Comparison of ENCODE assay signal across 15 cellular contexts in the genomic region with DNA sequence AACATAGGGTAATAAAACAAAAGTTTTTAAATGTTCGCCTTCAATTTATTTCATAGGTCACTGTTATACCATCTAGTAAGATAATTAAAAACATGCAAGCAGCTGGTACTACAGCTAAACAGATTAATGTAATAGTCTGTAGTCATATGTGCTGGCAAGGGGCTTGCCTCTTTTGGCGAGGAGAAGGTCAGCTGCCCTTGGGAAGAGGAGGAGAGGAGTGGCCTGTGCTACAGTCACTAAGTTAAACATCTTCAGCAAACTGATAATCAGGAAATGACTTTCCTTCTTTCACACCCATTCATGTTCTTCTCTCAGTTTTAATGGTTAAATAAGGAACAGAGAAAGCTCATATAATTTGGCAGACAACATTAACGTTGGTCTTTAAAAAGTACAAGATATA.
A peak's percentile ranks its signal among the peaks of the same experiment; 100 is the strongest.
DNase-seq lines count a peak whose midpoint lies in the region; ATAC-seq and TF ChIP-seq lines count a peak whose summit lies in the region.
"Had no signal": no experiment of that assay in that cellular context is flagged by ENCODE, and none has a peak within 500 bp of the region (broad histone marks: within the 10 kb centered on the region; RNA-seq: fewer than 3 reads in every experiment).

No MANE protein-coding gene starts in this region.

- no peak overlapping the region for H3K18ac ChIP-seq in IMR-90 (ENCODE audit: low read depth, low read length)

- dilution Hi-C loops in IMR-90 (cut with HindIII; ENCODE audit: low sequenced_read_pairs, unreplicated experiment) = loop anchor here (25.0 kb wide), 1 partner anchor 162 kb away; no protein-coding TSS in a partner anchor

- no peaks in the 10 kb centered on the region for H3K4me1 Mint-ChIP-seq in neural progenitor cell
- H3K4me1 Mint-ChIP-seq in naive thymus-derived CD8-positive, alpha-beta T cell = peaks cover 0 to 1% (median 0%) of the 10 kb centered on the region in 4 donors

- H3K9ac ChIP-seq in IMR-90 (ENCODE audit: low read depth, low read length) (no peak overlapping the region), neural progenitor cell (no peak overlapping the region)
- H3K9ac ChIP-seq: parathyroid adenoma had no signal

- H4K91ac ChIP-seq in IMR-90 (ENCODE audit: insufficient read depth, low read depth, low read length) = no peak overlapping the region

- TF ChIP-seq CTCF in GM12865 (IDR thresholded peaks at IDR 0.05; ENCODE audit: insufficient read depth, low read depth, low read length, missing control alignments) (no peak), IMR-90 (conservative IDR thresholded peaks at IDR 0.05; ENCODE audit: low read depth, low read length) (no peak), fibroblast of mammary gland (conservative IDR thresholded peaks at IDR 0.05; ENCODE audit: control insufficient read depth, insufficient read depth, low read depth, low read length) (no peak), GM13977 (IDR thresholded peaks at IDR 0.05; ENCODE audit: extremely low read depth, insufficient read depth, missing control alignments) (no peak), neural progenitor cell (IDR thresholded peaks at IDR 0.05) (no peak)

- no peak for TF ChIP-seq RAD21 in IMR-90 (IDR thresholded peaks at IDR 0.05; ENCODE audit: low read length)

- H3K4me3 Mint-ChIP-seq in neural progenitor cell = no peak overlapping the region
- H3K4me3 Mint-ChIP-seq in naive thymus-derived CD8-positive, alpha-beta T cell = no peak overlapping the region
- H3K4me3 Mint-ChIP-seq: endodermal cell had no signal

- H3K4me3 ChIP-seq in GM12865 (ENCODE audit: low read depth, low read length) = no peak overlapping the region
- no peak overlapping the region for H3K4me3 ChIP-seq in IMR-90 (ENCODE audit: insufficient read depth, low read depth, low read length)
- H3K4me3 ChIP-seq in fibroblast of mammary gland (ENCODE audit: control insufficient read depth, low read depth, low read length) = no peak overlapping the region
- H3K4me3 ChIP-seq in neural progenitor cell = no peak overlapping the region
- H3K4me3 ChIP-seq: SK-N-MC had no signal

- WGBS in IMR-90 (ENCODE audit: extremely low coverage in 2 of 2, insufficient read length in 1 of 2), 2 experiments = no CpG with 5 or more reads among the region's 3 CpGs

- DNase-seq in GM12865 (ENCODE audit: low read depth) (peak; percentile 5), IMR-90 (peak; percentile 6), fibroblast of mammary gland (ENCODE audit: low read depth) (peak; percentile 74), GM13977 (ENCODE audit: low spot score) (no peak), neural progenitor cell (ENCODE audit: low spot score) (no peak)
- no peak for DNase-seq in naive thymus-derived CD8-positive, alpha-beta T cell
- DNase-seq: activated naive CD4-positive, alpha-beta T cell treated with anti-CD3 and anti-CD28 coated beads, Interleukin-2, amount 50 U/mL, for 16 hours; endodermal cell; H7; islet precursor cell; NCI-H2081; stimulated activated CD4-positive, alpha-beta T cell treated with anti-CD3 and anti-CD28 coated beads, Interleukin-12 subunit alpha, Interleukin-12 subunit beta, amount 100 ng/mL, for 4 hours had no signal

- CTCF ChIA-PET in IMR-90 (lab: Yijun Ruan, JAX) = interaction anchor here (1.6 to 2.9 kb wide), 2 partner anchors 10 to 417 kb away, joined by 3 to 21 read pairs; no protein-coding TSS in a partner anchor

- H3K23ac ChIP-seq in IMR-90 (ENCODE audit: low read depth, low read length) = no peak overlapping the region

- H3K9me3 Mint-ChIP-seq in neural progenitor cell = no peaks in the 10 kb centered on the region
- H3K9me3 Mint-ChIP-seq in naive thymus-derived CD8-positive, alpha-beta T cell = no peaks in the 10 kb centered on the region
- H3K9me3 Mint-ChIP-seq: endodermal cell had no signal

- no peaks in the 10 kb centered on the region for H3K79me1 ChIP-seq in IMR-90 (ENCODE audit: low read depth in 1 of 2, low read length in 2 of 2)

- H3K9me3 ChIP-seq in IMR-90 (ENCODE audit: control insufficient read depth, insufficient read depth, low read length) (no peaks in the 10 kb centered on the region), neural progenitor cell (ENCODE audit: low read depth) (no peaks in the 10 kb centered on the region)

- POLR2A ChIA-PET in IMR-90 (lab: Charles Lee; ENCODE audit: unreplicated experiment) = no interaction called here
- POLR2A ChIA-PET in naive thymus-derived CD8-positive, alpha-beta T cell (lab: Charles Lee) = no interaction called here

- H3K56ac ChIP-seq in IMR-90 (ENCODE audit: extremely low read depth, insufficient read depth, low read length) = no peak overlapping the region

- BruUV-seq in IMR-90 (replicated peaks; lab: Mats Ljungman, UMichigan) = no TSS peak

- no peaks in the 10 kb centered on the region for H3K36me3 Mint-ChIP-seq in neural progenitor cell
- peaks cover 0 to 8% (median 3%) of the 10 kb centered on the region in 3 donors for H3K36me3 Mint-ChIP-seq in naive thymus-derived CD8-positive, alpha-beta T cell

- H2AFZ ChIP-seq in IMR-90 (replicated peaks; ENCODE audit: low read length, poor library complexity) = no peak overlapping the region
- H2AFZ ChIP-seq in neural progenitor cell (replicated peaks) = no peak overlapping the region
- H2AFZ ChIP-seq: parathyroid adenoma had no signal

- no peak overlapping the region for H3K14ac ChIP-seq in IMR-90 (replicated peaks; ENCODE audit: low read depth, low read length)

- no peak overlapping the region for H2BK20ac ChIP-seq in IMR-90 (ENCODE audit: low read depth, low read length)

- H2BK15ac ChIP-seq in IMR-90 (ENCODE audit: low read depth, low read length) = no peak overlapping the region

- H3K27ac ChIP-seq in IMR-90 (ENCODE audit: insufficient read depth, low read length) (no peak overlapping the region), neural progenitor cell (no peak overlapping the region)
- H3K27ac ChIP-seq: parathyroid adenoma, SK-N-MC had no signal

- H4K5ac ChIP-seq in IMR-90 (ENCODE audit: low read depth, low read length) = no peak overlapping the region

- H3K4ac ChIP-seq in IMR-90 (ENCODE audit: low read depth, low read length) = no peak overlapping the region

- no peaks in the 10 kb centered on the region for H3K9me1 ChIP-seq in IMR-90 (ENCODE audit: insufficient read depth, low read length)

- TF ChIP-seq POLR2A in IMR-90 (IDR thresholded peaks at IDR 0.05; ENCODE audit: low read depth, low read length) = no peak

- H3K79me2 ChIP-seq in neural progenitor cell (ENCODE audit: low read depth) = no peaks in the 10 kb centered on the region
- H3K79me2 ChIP-seq: parathyroid adenoma had no signal

- H3K36me3 ChIP-seq in IMR-90 (ENCODE audit: control insufficient read depth, insufficient read depth, low read length) (no peaks in the 10 kb centered on the region), neural progenitor cell (peaks cover 3% of the 10 kb centered on the region)

- no peak overlapping the region for H3K27ac Mint-ChIP-seq in neural progenitor cell
- H3K27ac Mint-ChIP-seq in naive thymus-derived CD8-positive, alpha-beta T cell = no peak overlapping the region
- H3K27ac Mint-ChIP-seq: endodermal cell had no signal

- intact Hi-C loops in IMR-90 (cut with micrococcal nuclease) = no loop called here

- no peaks in the 10 kb centered on the region for H3K27me3 ChIP-seq in IMR-90 (ENCODE audit: control insufficient read depth, insufficient read depth, low read length)
- no peaks in the 10 kb centered on the region for H3K27me3 ChIP-seq in neural progenitor cell

- no peak overlapping the region for H2AK5ac ChIP-seq in IMR-90 (ENCODE audit: low read depth, low read length)

- no peak overlapping the region for H2BK5ac ChIP-seq in IMR-90 (ENCODE audit: low read depth, low read length, poor library complexity, severe bottlenecking)

- H2AK9ac ChIP-seq in IMR-90 (replicated peaks; ENCODE audit: low read depth, low read length, poor library complexity) = no peak overlapping the region

- H3F3A ChIP-seq in neural progenitor cell (ENCODE audit: low read depth) = no peaks in the 10 kb centered on the region

- H3K4me1 ChIP-seq in IMR-90 (ENCODE audit: control insufficient read depth, insufficient read depth, low read length) (no peaks in the 10 kb centered on the region), neural progenitor cell (no peaks in the 10 kb centered on the region)
- H3K4me1 ChIP-seq: parathyroid adenoma had no signal

- H3K27me3 Mint-ChIP-seq in neural progenitor cell (ENCODE audit: insufficient read depth, low read depth) = no peaks in the 10 kb centered on the region
- H3K27me3 Mint-ChIP-seq in naive thymus-derived CD8-positive, alpha-beta T cell = no peaks in the 10 kb centered on the region

- H4K20me1 ChIP-seq in IMR-90 (ENCODE audit: insufficient read depth, low read length) (no peaks in the 10 kb centered on the region), neural progenitor cell (ENCODE audit: low read depth) (no peaks in the 10 kb centered on the region)

- H4K8ac ChIP-seq in IMR-90 (ENCODE audit: low read depth in 2 of 2, low read length in 2 of 2) = no peak overlapping the region

- in situ Hi-C loops in IMR-90 (cut with MboI; ENCODE audit: low sequenced_read_pairs) (no loop called here), GM13977 (cut with MboI; ENCODE audit: low pct_unique_long_range_greater_than_20kb, low sequenced_read_pairs, unreplicated experiment) (no loop called here)

- H3K4me2 ChIP-seq in IMR-90 (ENCODE audit: low read depth, low read length) (no peak overlapping the region), neural progenitor cell (no peak overlapping the region)

- peak; percentile 18 for ATAC-seq in GM19468 (IDR thresholded peaks at IDR 0.05; ENCODE audit: extremely low read depth, unreplicated experiment)
- peak; percentile 40; the same call in 1 of the 2 replicates for ATAC-seq in IMR-90 (ENCODE audit: low read depth)
- ATAC-seq in naive thymus-derived CD8-positive, alpha-beta T cell = no peak

- no peak overlapping the region for H2BK120ac ChIP-seq in IMR-90 (ENCODE audit: low read depth, low read length)

TF ChIP-seq in IMR-90, 13 proteins besides CTCF, POLR2A, EP300 and RAD21 (continues in another document):
- TF ChIP-seq CHD1 (IDR thresholded peaks at IDR 0.05; ENCODE audit: low read depth, low read length) (no peak), SMC3 (IDR thresholded peaks at IDR 0.05; ENCODE audit: low read depth, low read length) (no peak)
- TF ChIP-seq, protein P1, sequence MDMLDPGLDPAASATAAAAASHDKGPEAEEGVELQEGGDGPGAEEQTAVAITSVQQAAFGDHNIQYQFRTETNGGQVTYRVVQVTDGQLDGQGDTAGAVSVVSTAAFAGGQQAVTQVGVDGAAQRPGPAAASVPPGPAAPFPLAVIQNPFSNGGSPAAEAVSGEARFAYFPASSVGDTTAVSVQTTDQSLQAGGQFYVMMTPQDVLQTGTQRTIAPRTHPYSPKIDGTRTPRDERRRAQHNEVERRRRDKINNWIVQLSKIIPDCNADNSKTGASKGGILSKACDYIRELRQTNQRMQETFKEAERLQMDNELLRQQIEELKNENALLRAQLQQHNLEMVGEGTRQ (IDR thresholded peaks at IDR 0.05; ENCODE audit: low read depth, low read length) = no peak

Comparison
In these comparisons a context has a peak if more than half of its experiments do, and no peak if none do; other contexts are left out.
1. DNase-seq: peak in GM12865 (single experiment), IMR-90 (single experiment) and fibroblast of mammary gland (single experiment); none in GM13977 (single experiment), neural progenitor cell (single experiment) and naive thymus-derived CD8-positive, alpha-beta T cell (0 of 10).
2. ATAC-seq: peak in GM19468 (single experiment) and IMR-90 (single experiment); none in naive thymus-derived CD8-positive, alpha-beta T cell (0 of 2).